ENCODE assay signal across 1 cellular context in genomic region chr2:69668598-69668997, GRCh38.
TF ChIP-seq lines count a peak whose summit lies in the region.

No MANE protein-coding gene starts in this region.

TF ChIP-seq in IMR-90, 13 proteins besides CTCF, POLR2A, EP300 and RAD21 (continued from another document):
- no peak for TF ChIP-seq MXI1 (IDR thresholded peaks at IDR 0.05; ENCODE audit: borderline replicate concordance, low read depth, low read length)
- TF ChIP-seq FOS (IDR thresholded peaks at IDR 0.05; ENCODE audit: low read depth, low read length): no peak
- no peak for TF ChIP-seq CHD1 (IDR thresholded peaks at IDR 0.05; ENCODE audit: low read depth, low read length)
- no peak for TF ChIP-seq RFX5 (IDR thresholded peaks at IDR 0.05; ENCODE audit: low read depth, low read length)
- no peak for TF ChIP-seq CEBPB (IDR thresholded peaks at IDR 0.05; ENCODE audit: low read depth, low read length)
- TF ChIP-seq, protein P1, sequence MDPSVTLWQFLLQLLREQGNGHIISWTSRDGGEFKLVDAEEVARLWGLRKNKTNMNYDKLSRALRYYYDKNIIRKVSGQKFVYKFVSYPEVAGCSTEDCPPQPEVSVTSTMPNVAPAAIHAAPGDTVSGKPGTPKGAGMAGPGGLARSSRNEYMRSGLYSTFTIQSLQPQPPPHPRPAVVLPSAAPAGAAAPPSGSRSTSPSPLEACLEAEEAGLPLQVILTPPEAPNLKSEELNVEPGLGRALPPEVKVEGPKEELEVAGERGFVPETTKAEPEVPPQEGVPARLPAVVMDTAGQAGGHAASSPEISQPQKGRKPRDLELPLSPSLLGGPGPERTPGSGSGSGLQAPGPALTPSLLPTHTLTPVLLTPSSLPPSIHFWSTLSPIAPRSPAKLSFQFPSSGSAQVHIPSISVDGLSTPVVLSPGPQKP (IDR thresholded peaks at IDR 0.05; ENCODE audit: borderline replicate concordance, low read depth, low read length): no peak
- no peak for TF ChIP-seq BHLHE40 (IDR thresholded peaks at IDR 0.05; ENCODE audit: low read depth, low read length)
- no peak for TF ChIP-seq RCOR1 (IDR thresholded peaks at IDR 0.05; ENCODE audit: insufficient replicate concordance, low read length)
- TF ChIP-seq NFE2L2 (IDR thresholded peaks at IDR 0.05; ENCODE audit: low read depth, low read length): no peak
- no peak for TF ChIP-seq SMC3 (IDR thresholded peaks at IDR 0.05; ENCODE audit: low read depth, low read length)
- TF ChIP-seq MAZ (IDR thresholded peaks at IDR 0.05; ENCODE audit: borderline replicate concordance, low read depth, low read length): no peak
- no peak for TF ChIP-seq MAFK (IDR thresholded peaks at IDR 0.05; ENCODE audit: low read depth, low read length)
TF ChIP-seq in IMR-90: peak in this region for 0.
